ENCODE assay signal across 9 cellular contexts in the genomic region with DNA sequence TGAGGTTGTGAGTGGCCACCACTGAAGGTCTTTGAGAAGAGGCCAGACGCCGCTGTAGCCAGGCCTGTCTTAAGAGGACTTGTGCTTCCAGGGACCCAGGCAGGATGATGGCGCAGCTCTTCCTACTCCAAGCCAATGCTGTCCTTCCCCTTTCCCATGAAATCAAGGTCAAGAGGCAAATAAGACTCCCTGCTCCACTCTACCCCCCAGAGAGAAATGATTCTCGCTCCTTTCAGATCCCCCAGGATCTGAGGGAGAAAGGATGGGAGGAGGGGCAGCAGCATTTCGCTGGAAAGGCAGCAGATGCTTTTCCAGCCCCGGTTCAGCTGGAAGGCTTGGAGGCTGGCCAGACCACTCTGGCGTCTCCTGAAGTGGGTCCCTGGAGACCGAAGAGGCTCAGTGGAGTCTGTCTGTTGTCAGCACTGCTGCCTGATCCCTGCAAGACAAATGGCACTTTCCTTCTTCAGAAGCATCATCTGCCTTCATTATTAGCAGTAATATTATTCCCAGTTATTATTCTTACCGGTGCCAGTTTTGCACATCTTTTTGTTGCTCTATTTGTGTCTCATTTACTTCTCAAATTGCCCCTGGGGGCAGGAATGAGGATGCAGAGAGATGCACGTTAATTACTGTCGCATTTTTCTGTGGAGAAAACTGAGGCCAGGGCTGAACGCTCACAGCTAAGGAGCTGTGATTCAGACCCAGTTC. TPM values are rescaled to one million over a fixed set of nuclear protein-coding genes. Genes with fewer than 3 reads are reported as not detected.
A peak's percentile ranks its signal among the peaks of the same experiment; 100 is the strongest.
DNase-seq lines count a peak whose midpoint lies in the region; ATAC-seq and TF ChIP-seq lines count a peak whose summit lies in the region.
"Had no signal": no experiment of that assay in that cellular context is flagged by ENCODE, and none has a peak within 500 bp of the region (broad histone marks: within the 10 kb centered on the region; RNA-seq: fewer than 3 reads in every experiment).

No MANE protein-coding gene starts in this region.

- H3K36me3 ChIP-seq in left lung (peaks cover 0 to 3% of the 10 kb centered on the region in 2 donors), esophagus muscularis mucosa (peaks cover 5 to 40% (median 26%) of the 10 kb centered on the region in 4 donors)

- peak; percentile 39 for DNase-seq in natural killer cell treated with Interleukin-12 subunit alpha and Interleukin-12 subunit beta and Interleukin-15 and Interleukin-18, amount 100 ng/mL, for 72 hours (ENCODE audit: low spot score)
- no peak for DNase-seq in natural killer cell
- DNase-seq in T1000 (lab: John Stamatoyannopoulos, UW), result peak; percentile 62
- DNase-seq in left lung, result peak in 1 of 2 donors; percentile 57
- DNase-seq in NCI-H146 (lab: John Stamatoyannopoulos, UW), result no peak
- no peak for DNase-seq in esophagus muscularis mucosa (ENCODE audit: extremely low spot score)
- no peak for DNase-seq in iPS-NIHi11 (ENCODE audit: low spot score)

- H3K4me3 ChIP-seq in left lung (no peak overlapping the region), esophagus muscularis mucosa (no peak overlapping the region)

- no peak for TF ChIP-seq POLR2A in esophagus muscularis mucosa (IDR thresholded peaks at IDR 0.05; ENCODE audit: low read depth)

- H3K9me3 Mint-ChIP-seq in natural killer cell treated with Interleukin-12 subunit alpha and Interleukin-12 subunit beta and Interleukin-15 and Interleukin-18, amount 100 ng/mL, for 72 hours, result no peaks in the 10 kb centered on the region
- H3K9me3 Mint-ChIP-seq in natural killer cell, result no peaks in the 10 kb centered on the region
- H3K9me3 Mint-ChIP-seq: dendritic cell treated with granulocyte-macrophage colony-stimulating factor and Interleukin-4, amounts not matched to agents 40 ng/mL and 50 ng/mL, for 4 days had no signal

- peaks cover 0 to 2% of the 10 kb centered on the region in 2 donors for H3K27me3 Mint-ChIP-seq in natural killer cell treated with Interleukin-12 subunit alpha and Interleukin-12 subunit beta and Interleukin-15 and Interleukin-18, amount 100 ng/mL, for 72 hours
- peaks cover 0 to 7% of the 10 kb centered on the region in 2 donors for H3K27me3 Mint-ChIP-seq in natural killer cell (ENCODE audit: low read depth in 2 of 2)

- H3K4me1 Mint-ChIP-seq in natural killer cell treated with Interleukin-12 subunit alpha and Interleukin-12 subunit beta and Interleukin-15 and Interleukin-18, amount 100 ng/mL, for 72 hours (ENCODE audit: low read depth in 2 of 2), result no peaks in the 10 kb centered on the region
- no peaks in the 10 kb centered on the region for H3K4me1 Mint-ChIP-seq in natural killer cell

- H3K27ac ChIP-seq in left lung (no peak overlapping the region), esophagus muscularis mucosa (replicated peaks in 1 of 4) (no peak overlapping the region)

- H3K4me1 ChIP-seq in left lung (peaks cover 4 to 9% of the 10 kb centered on the region in 2 donors), esophagus muscularis mucosa (peaks cover 10 to 24% (median 21%) of the 10 kb centered on the region in 4 donors)

- intact Hi-C loops in natural killer cell (cut with micrococcal nuclease), result no loop called here
- intact Hi-C loops in left lung (cut with DNase I), result loop anchor here (10.0 kb wide), 2 partner anchors 66 to 184 kb away; no protein-coding TSS in a partner anchor
- intact Hi-C loops in esophagus muscularis mucosa (cut with DNase I), result loop anchor here (10.0 kb wide), 1 partner anchor 526 kb away; no protein-coding TSS in a partner anchor

- TF ChIP-seq CTCF in natural killer cell (IDR thresholded peaks at IDR 0.05) (no peak), left lung (IDR thresholded peaks at IDR 0.05) (no peak), esophagus muscularis mucosa (IDR thresholded peaks at IDR 0.05) (no peak)

- no peak overlapping the region for H3K4me3 Mint-ChIP-seq in natural killer cell treated with Interleukin-12 subunit alpha and Interleukin-12 subunit beta and Interleukin-15 and Interleukin-18, amount 100 ng/mL, for 72 hours
- H3K4me3 Mint-ChIP-seq in natural killer cell, result no peak overlapping the region
- H3K4me3 Mint-ChIP-seq: dendritic cell treated with granulocyte-macrophage colony-stimulating factor and Interleukin-4, amounts not matched to agents 40 ng/mL and 50 ng/mL, for 4 days had no signal

- no peak for TF ChIP-seq EP300 in esophagus muscularis mucosa (IDR thresholded peaks at IDR 0.05)

- H3K27ac Mint-ChIP-seq in natural killer cell treated with Interleukin-12 subunit alpha and Interleukin-12 subunit beta and Interleukin-15 and Interleukin-18, amount 100 ng/mL, for 72 hours, result no peak overlapping the region
- no peak overlapping the region for H3K27ac Mint-ChIP-seq in natural killer cell
- H3K27ac Mint-ChIP-seq: dendritic cell treated with granulocyte-macrophage colony-stimulating factor and Interleukin-4, amounts not matched to agents 40 ng/mL and 50 ng/mL, for 4 days had no signal

- no peaks in the 10 kb centered on the region for H3K9me3 ChIP-seq in left lung
- H3K9me3 ChIP-seq in esophagus muscularis mucosa, result no peaks in the 10 kb centered on the region

- H3K36me3 Mint-ChIP-seq in natural killer cell treated with Interleukin-12 subunit alpha and Interleukin-12 subunit beta and Interleukin-15 and Interleukin-18, amount 100 ng/mL, for 72 hours, result no peaks in the 10 kb centered on the region
- H3K36me3 Mint-ChIP-seq in natural killer cell, result no peaks in the 10 kb centered on the region

- H3K27me3 ChIP-seq in left lung (no peaks in the 10 kb centered on the region), esophagus muscularis mucosa (no peaks in the 10 kb centered on the region)

- WGBS in esophagus muscularis mucosa, result 45% methylated on average over 12 of the region's 12 CpGs

- no peak for ATAC-seq in natural killer cell treated with Interleukin-12 subunit alpha and Interleukin-12 subunit beta and Interleukin-15 and Interleukin-18, amount 100 ng/mL, for 72 hours
- no peak for ATAC-seq in natural killer cell
- ATAC-seq in left lung, result peak; percentile 29
- no peak for ATAC-seq in GM21825 (IDR thresholded peaks at IDR 0.05; ENCODE audit: unreplicated experiment)

RNA-seq across cellular contexts. Expression of a gene that starts 51.4 kb away (rescaled TPM):
- not detected for total RNA-seq in natural killer cell treated with Interleukin-12 subunit alpha and Interleukin-12 subunit beta and Interleukin-15 and Interleukin-18, amount 100 ng/mL, for 72 hours
- total RNA-seq in natural killer cell (under 1 TPM in 2 of 3 donors, not detected in 1; 0.07 to 0.23 TPM), left lung (10 to 100 TPM; 23.2 to 87.8 TPM), esophagus muscularis mucosa (10 to 100 TPM; 28.3 to 78.3 (median 59.2) TPM)

Comparison
In these comparisons a context has a peak if more than half of its experiments do, and no peak if none do; other contexts are left out.
1. DNase-seq: peak in natural killer cell treated with Interleukin-12 subunit alpha and Interleukin-12 subunit beta and Interleukin-15 and Interleukin-18, amount 100 ng/mL, for 72 hours (single experiment) and T1000 (single experiment); none in natural killer cell (single experiment), NCI-H146 (single experiment), esophagus muscularis mucosa (single experiment) and iPS-NIHi11 (single experiment).
2. RNA of a gene that starts 51.4 kb away (total RNA-seq): 23.2 to 87.8 TPM in left lung and 28.3 to 78.3 TPM in esophagus muscularis mucosa; 0.07 to 0.23 TPM in natural killer cell and not detected in natural killer cell treated with Interleukin-12 subunit alpha and Interleukin-12 subunit beta and Interleukin-15 and Interleukin-18, amount 100 ng/mL, for 72 hours; every median in the first group is over 10 times any median in the second.